8 cellular contexts compared by ENCODE assay signal in the genomic region with DNA sequence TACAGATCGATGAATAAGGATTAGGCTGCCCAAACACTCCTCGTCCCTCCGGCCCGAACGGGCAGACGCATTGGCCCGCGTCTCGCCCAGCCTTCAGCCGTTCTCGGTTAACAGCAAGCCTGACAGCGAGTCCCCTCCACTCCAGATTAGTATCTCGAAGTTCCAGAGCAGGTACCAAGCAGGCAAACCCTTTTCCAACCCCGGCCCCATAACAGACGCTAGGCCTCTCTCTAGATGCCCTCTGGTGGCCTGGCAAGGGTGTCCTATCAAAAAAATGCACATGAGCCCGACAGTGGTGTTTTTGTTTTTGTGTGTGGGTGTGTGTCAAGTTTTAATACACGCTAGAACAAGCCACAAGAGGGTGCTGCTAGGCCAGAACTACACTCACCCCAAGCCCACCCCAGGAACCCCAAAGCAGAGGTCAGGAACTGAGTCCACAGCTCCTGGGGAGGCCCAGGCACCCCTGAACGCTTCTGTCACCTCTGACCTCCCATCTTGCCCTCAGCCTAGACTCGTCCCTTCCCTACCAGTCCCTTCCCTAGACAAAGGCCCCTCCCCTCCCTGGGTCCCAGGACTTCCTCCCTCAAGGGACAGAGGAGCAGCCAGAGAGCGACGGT. TPM values are rescaled to one million over a fixed set of nuclear protein-coding genes. Genes with fewer than 3 reads are reported as not detected.
A peak's percentile ranks its signal among the peaks of the same experiment; 100 is the strongest.
DNase-seq lines count a peak whose midpoint lies in the region; ATAC-seq and TF ChIP-seq lines count a peak whose summit lies in the region.

No MANE protein-coding gene starts in this region.

- no peaks in the 10 kb centered on the region for H3K9me3 Mint-ChIP-seq in activated CD8-positive, alpha-beta T cell treated with anti-CD3 and anti-CD28 coated beads for 36 hours

- H3K4me3 ChIP-seq in mucosa of descending colon, result peak overlapping the region; percentile 99

- peaks cover 19% of the 10 kb centered on the region for H3K4me1 ChIP-seq in mucosa of descending colon (ENCODE audit: low read depth)

- intact Hi-C loops in activated CD8-positive, alpha-beta T cell treated with anti-CD3 and anti-CD28 coated beads for 36 hours (cut with micrococcal nuclease), result loop anchor here (5.0 kb wide), 2 partner anchors 40 to 80 kb away; a partner anchor contains a TSS
- intact Hi-C loops in mucosa of descending colon (cut with DNase I, micrococcal nuclease), result loop anchor here (5.0 to 10.0 kb wide), 2 partner anchors 85 to 177 kb away; a partner anchor contains a TSS

- H3K4me1 Mint-ChIP-seq in activated CD8-positive, alpha-beta T cell treated with anti-CD3 and anti-CD28 coated beads for 36 hours (ENCODE audit: low read depth), result peaks cover 39% of the 10 kb centered on the region

- no peaks in the 10 kb centered on the region for H3K36me3 ChIP-seq in mucosa of descending colon (ENCODE audit: low read depth)

- ATAC-seq in HG03439 (IDR thresholded peaks at IDR 0.05; ENCODE audit: unreplicated experiment) (peak; percentile 52), mucosa of descending colon (peak; percentile 76)
- ATAC-seq in activated CD8-positive, alpha-beta T cell treated with anti-CD3 and anti-CD28 coated beads for 36 hours, result peak; percentile 70

- H3K4me3 Mint-ChIP-seq in activated CD8-positive, alpha-beta T cell treated with anti-CD3 and anti-CD28 coated beads for 36 hours, result peak overlapping the region; percentile 94

- H3K36me3 Mint-ChIP-seq in activated CD8-positive, alpha-beta T cell treated with anti-CD3 and anti-CD28 coated beads for 36 hours (ENCODE audit: low read depth), result peaks cover 23% of the 10 kb centered on the region

- no peaks in the 10 kb centered on the region for H3K27me3 Mint-ChIP-seq in activated CD8-positive, alpha-beta T cell treated with anti-CD3 and anti-CD28 coated beads for 36 hours

- CTCF ChIA-PET in activated CD8-positive, alpha-beta T cell treated with anti-CD3 and anti-CD28 coated beads for 36 hours (lab: Charles Lee), result interaction anchor here (0.8 to 5.1 kb wide), 18 partner anchors 9 to 235 kb away, joined by 3 to 46 read pairs (median 4); a partner anchor contains a TSS

- peak overlapping the region; percentile 100 for H3K27ac Mint-ChIP-seq in activated CD8-positive, alpha-beta T cell treated with anti-CD3 and anti-CD28 coated beads for 36 hours

- TF ChIP-seq CTCF in activated CD8-positive, alpha-beta T cell treated with anti-CD3 and anti-CD28 coated beads for 36 hours (IDR thresholded peaks at IDR 0.05), result peak; percentile 89
- TF ChIP-seq CTCF in mucosa of descending colon (IDR thresholded peaks at IDR 0.05), result peak; percentile 42

- POLR2A ChIA-PET in activated CD8-positive, alpha-beta T cell treated with anti-CD3 and anti-CD28 coated beads for 36 hours (lab: Charles Lee), result interaction anchor here (0.5 to 5.5 kb wide), 11 partner anchors 10 to 277 kb away, joined by 3 to 41 read pairs (median 4); a partner anchor contains a TSS

- DNase-seq in CD1c-positive myeloid dendritic cell (ENCODE audit: extremely low spot score) (peak; percentile 92), GM19238 (ENCODE audit: insufficient read length, low spot score) (peak; percentile 60), NCI-H774 (lab: John Stamatoyannopoulos, UW) (peak; percentile 42), epidermal melanocyte (ENCODE audit: insufficient read length, low spot score) (peak; percentile 79), mucosa of descending colon (peak in 1 of 3 donors; percentile 79)
- DNase-seq in activated CD8-positive, alpha-beta T cell treated with anti-CD3 and anti-CD28 coated beads for 36 hours, result peak; percentile 88
- peak; percentile 31 to 64 for DNase-seq in stimulated activated CD8-positive, alpha-beta memory T cell treated with anti-CD3 and anti-CD28 coated beads, Interleukin-7, amount 100 ng/mL, for 48 hours (ENCODE audit: extremely low read depth in 1 of 2, low read depth in 1 of 2)

- no peaks in the 10 kb centered on the region for H3K9me3 ChIP-seq in mucosa of descending colon

RNA-seq across cellular contexts. Expression of a gene that starts 0.7 kb away (rescaled TPM):
- total RNA-seq in activated CD8-positive, alpha-beta T cell treated with anti-CD3 and anti-CD28 coated beads for 36 hours, result 10 to 100 TPM; 70.1 to 71.7 TPM
- 100 to 1,000 TPM in 2 of 3 donors, 10 to 100 TPM in 1; 83.7 to 107 (median 106) TPM for total RNA-seq in mucosa of descending colon

RNA-seq across cellular contexts. Expression of a gene that starts 8.9 kb away (rescaled TPM):
- 1 to 10 TPM; 4.7 to 8.0 TPM for total RNA-seq in activated CD8-positive, alpha-beta T cell treated with anti-CD3 and anti-CD28 coated beads for 36 hours
- 10 to 100 TPM in 1 of 3 donors, 1 to 10 TPM in 2; 2.2 to 63.5 (median 5.1) TPM for total RNA-seq in mucosa of descending colon

RNA-seq across cellular contexts. Expression of a gene that starts 37.4 kb away (rescaled TPM):
- total RNA-seq in activated CD8-positive, alpha-beta T cell treated with anti-CD3 and anti-CD28 coated beads for 36 hours, result 100 to 1,000 TPM; 189 to 200 TPM
- 10 to 100 TPM; 29.8 to 41.2 (median 37.2) TPM for total RNA-seq in mucosa of descending colon

Comparison
In these comparisons a context has a peak if more than half of its experiments do, and no peak if none do; other contexts are left out.
1. RNA of a gene that starts 37.4 kb away (total RNA-seq): 189 to 200 TPM in activated CD8-positive, alpha-beta T cell treated with anti-CD3 and anti-CD28 coated beads for 36 hours; 29.8 to 41.2 TPM in mucosa of descending colon; every median in the first group is over 4 times any median in the second.
2. Peak in every context shown above with its lines, with median percentiles within 50 percentile points of each other: ATAC-seq.